Comparison of ENCODE assay signal across 8 cellular contexts in genomic region chr11:36149538-36150242, GRCh38.
A peak's percentile ranks its signal among the peaks of the same experiment; 100 is the strongest.
DNase-seq lines count a peak whose midpoint lies in the region; ATAC-seq and TF ChIP-seq lines count a peak whose summit lies in the region.

No MANE protein-coding gene starts in this region.

- DNase-seq in Daoy (ENCODE audit: low read depth) = peak; percentile 98
- peak; percentile 33 for DNase-seq in GM19240 (ENCODE audit: insufficient read length, low spot score)
- DNase-seq in amniotic stem cell (lab: John Stamatoyannopoulos, UW) = peak; percentile 97
- DNase-seq in iPS DF 19.7 (ENCODE audit: low read depth, low spot score) = peak; percentile 86
- DNase-seq in stimulated activated CD4-positive, alpha-beta T cell treated with anti-CD3 and anti-CD28 coated beads, Interleukin-4, amount 100 ng/mL, for 1 hour = peak; percentile 12
- no peak for DNase-seq in globus pallidus (ENCODE audit: low spot score)

- H3K27ac ChIP-seq in OCI-LY3 (ENCODE audit: low read length) = no peak overlapping the region

- H4K20me1 ChIP-seq in OCI-LY3 (ENCODE audit: insufficient read depth, low read length) = no peaks in the 10 kb centered on the region

- peaks cover 13% of the 10 kb centered on the region for H3K4me1 ChIP-seq in OCI-LY3 (ENCODE audit: low read length)

- H3K4me3 ChIP-seq in OCI-LY3 (ENCODE audit: low read length) = peak overlapping the region; percentile 47

- H3K4me2 ChIP-seq in OCI-LY3 (ENCODE audit: low read length) = peak overlapping the region; percentile 66

- no peaks in the 10 kb centered on the region for H3K9me3 ChIP-seq in OCI-LY3 (ENCODE audit: insufficient read depth, low read length)

- peak overlapping the region; percentile 83 for H2AFZ ChIP-seq in OCI-LY3 (ENCODE audit: low read depth, low read length)

- peaks cover 10% of the 10 kb centered on the region; the same call in 1 of the 2 replicates for H3K27me3 ChIP-seq in OCI-LY3 (ENCODE audit: low read depth, low read length)

- peak; percentile 79 for TF ChIP-seq CTCF in OCI-LY3 (IDR thresholded peaks at IDR 0.05; ENCODE audit: low read depth, low read length)

- no peaks in the 10 kb centered on the region for H3K79me2 ChIP-seq in OCI-LY3 (ENCODE audit: low read length)

- H3K9ac ChIP-seq in OCI-LY3 (ENCODE audit: low read length) = no peak overlapping the region

- H3K36me3 ChIP-seq in OCI-LY3 (replicated peaks; ENCODE audit: low read depth, low read length) = no peaks in the 10 kb centered on the region

- ATAC-seq in HG03342 (IDR thresholded peaks at IDR 0.05; ENCODE audit: unreplicated experiment) = peak; percentile 90
